ENCODE assay signal across 8 cellular contexts in genomic region chr20:20010639-20011500, GRCh38. TPM values are rescaled to one million over a fixed set of nuclear protein-coding genes. Genes with fewer than 3 reads are reported as not detected.
DNase-seq lines count a peak whose midpoint lies in the region; ATAC-seq and TF ChIP-seq lines count a peak whose summit lies in the region.

No MANE protein-coding gene starts in this region.

- H3K27me3 Mint-ChIP-seq in WTC11 (ENCODE audit: low read depth): no peaks in the 10 kb centered on the region; the same call in 1 of the 2 replicates
- H3K27me3 Mint-ChIP-seq in CD8-positive, alpha-beta T cell (ENCODE audit: low read depth): peaks cover 33% of the 10 kb centered on the region

- H3K4me1 Mint-ChIP-seq in WTC11: peaks cover 7% of the 10 kb centered on the region
- peaks cover 3% of the 10 kb centered on the region for H3K4me1 Mint-ChIP-seq in CD8-positive, alpha-beta T cell (ENCODE audit: low read depth)

- H3K36me3 ChIP-seq in KMS-11 (ENCODE audit: insufficient read depth): no peaks in the 10 kb centered on the region
- no peaks in the 10 kb centered on the region for H3K36me3 ChIP-seq in CD8-positive, alpha-beta T cell (ENCODE audit: insufficient read depth, low read length)

- H2AFZ ChIP-seq in KMS-11 (ENCODE audit: low read depth): no peak overlapping the region

- CTCF ChIA-PET in WTC11 (lab: Charles Lee): interaction anchor here (1.3 kb wide), 1 partner anchor 222 kb away, joined by 4 read pairs; no protein-coding TSS in a partner anchor
- CTCF ChIA-PET in CD8-positive, alpha-beta T cell (lab: Charles Lee): interaction anchor here (1.0 kb wide), 1 partner anchor 10 kb away, joined by 3 read pairs; no protein-coding TSS in a partner anchor

- ATAC-seq in WTC11: no peak
- ATAC-seq in right cardiac atrium: peak in 1 of 2 donors; percentile 45
- ATAC-seq in HG02571 (IDR thresholded peaks at IDR 0.05; ENCODE audit: unreplicated experiment): no peak
- no peak for ATAC-seq in CD8-positive, alpha-beta T cell
- ATAC-seq in GM18861 (IDR thresholded peaks at IDR 0.05; ENCODE audit: unreplicated experiment): no peak

- 19% methylated on average over 4 of the region's 4 CpGs for WGBS in right cardiac atrium

- peaks cover 7% of the 10 kb centered on the region for H3K4me1 ChIP-seq in KMS-11 (ENCODE audit: low read depth, poor library complexity, severe bottlenecking)
- no peaks in the 10 kb centered on the region for H3K4me1 ChIP-seq in right cardiac atrium (ENCODE audit: control insufficient read depth, insufficient read depth, low read length)
- no peaks in the 10 kb centered on the region for H3K4me1 ChIP-seq in CD8-positive, alpha-beta T cell (ENCODE audit: insufficient read depth, low read length)

- H3K27me3 ChIP-seq in KMS-11 (ENCODE audit: insufficient read depth, low read depth) (no peaks in the 10 kb centered on the region), right cardiac atrium (ENCODE audit: control insufficient read depth, insufficient read depth) (no peaks in the 10 kb centered on the region)
- no peaks in the 10 kb centered on the region for H3K27me3 ChIP-seq in CD8-positive, alpha-beta T cell (ENCODE audit: insufficient read depth, low read length)

- no peak overlapping the region for H3K4me3 Mint-ChIP-seq in WTC11
- no peak overlapping the region for H3K4me3 Mint-ChIP-seq in CD8-positive, alpha-beta T cell

- POLR2A ChIA-PET in WTC11 (lab: Charles Lee): no interaction called here
- POLR2A ChIA-PET in CD8-positive, alpha-beta T cell (lab: Charles Lee): no interaction called here

- intact Hi-C loops in right cardiac atrium (cut with DNase I): no loop called here
- intact Hi-C loops in CD8-positive, alpha-beta T cell (cut with DNase I, micrococcal nuclease): loop anchor here in 1 of 2 experiments (10.0 kb wide), 5 partner anchors 1114 to 1876 kb away; partner anchors contain the start of genes KAT14, KIZ, PET117 and XRN2

- TF ChIP-seq CTCF in KMS-11 (conservative IDR thresholded peaks at IDR 0.05; ENCODE audit: low read depth, low read length): no peak
- no peak for TF ChIP-seq CTCF in WTC11 (IDR thresholded peaks at IDR 0.05)
- no peak for TF ChIP-seq CTCF in CD8-positive, alpha-beta T cell (IDR thresholded peaks at IDR 0.05)

- no peak overlapping the region for H3K27ac Mint-ChIP-seq in WTC11
- H3K27ac Mint-ChIP-seq in CD8-positive, alpha-beta T cell: no peak overlapping the region

- H3K27ac ChIP-seq in KMS-11: no peak overlapping the region
- peak overlapping the region; percentile 15 for H3K27ac ChIP-seq in right cardiac atrium (ENCODE audit: low read length)
- H3K27ac ChIP-seq in temporal lobe (ENCODE audit: low read depth, low read length): peak overlapping the region; percentile 91
- no peak overlapping the region for H3K27ac ChIP-seq in CD8-positive, alpha-beta T cell (ENCODE audit: low read depth, low read length)

- H3K4me3 ChIP-seq in KMS-11 (IDR thresholded peaks at IDR 0.05; ENCODE audit: insufficient read depth, low read depth, low read length) (no peak overlapping the region), right cardiac atrium (ENCODE audit: low read length) (no peak overlapping the region)
- H3K4me3 ChIP-seq in CD8-positive, alpha-beta T cell (ENCODE audit: low read depth, low read length): no peak overlapping the region

- no peaks in the 10 kb centered on the region for H3K9me3 ChIP-seq in right cardiac atrium (ENCODE audit: control insufficient read depth, low read length)
- H3K9me3 ChIP-seq in CD8-positive, alpha-beta T cell (ENCODE audit: low read length): no peaks in the 10 kb centered on the region

- H3K4me2 ChIP-seq in KMS-11: peak overlapping the region; percentile 23; the same call in 1 of the 2 replicates

- DNase-seq in WTC11 (ENCODE audit: low spot score) (no peak), right cardiac atrium (no peak), SKM-1 (lab: John Stamatoyannopoulos, UW; ENCODE audit: unreplicated experiment) (no peak)
- no peak for DNase-seq in CD8-positive, alpha-beta T cell

- H3K9ac ChIP-seq in KMS-11: no peak overlapping the region

- H3K9me3 Mint-ChIP-seq in WTC11: no peaks in the 10 kb centered on the region
- no peaks in the 10 kb centered on the region for H3K9me3 Mint-ChIP-seq in CD8-positive, alpha-beta T cell

- no peaks in the 10 kb centered on the region for H4K20me1 ChIP-seq in KMS-11 (ENCODE audit: insufficient read depth)

- H3K79me2 ChIP-seq in KMS-11 (ENCODE audit: insufficient read depth, low read depth): no peaks in the 10 kb centered on the region

- H3K36me3 Mint-ChIP-seq in WTC11: no peaks in the 10 kb centered on the region
- no peaks in the 10 kb centered on the region for H3K36me3 Mint-ChIP-seq in CD8-positive, alpha-beta T cell

TF ChIP-seq in WTC11, 78 proteins besides CTCF, POLR2A, EP300 and RAD21:
- TF ChIP-seq ZNF232 (CRISPR knock-in tag; IDR thresholded peaks at IDR 0.05): no peak
- peak; percentile 66; the same call in 1 of the 2 replicates for TF ChIP-seq GABPB1 (CRISPR knock-in tag; IDR thresholded peaks at IDR 0.05)
- TF ChIP-seq, protein P1, sequence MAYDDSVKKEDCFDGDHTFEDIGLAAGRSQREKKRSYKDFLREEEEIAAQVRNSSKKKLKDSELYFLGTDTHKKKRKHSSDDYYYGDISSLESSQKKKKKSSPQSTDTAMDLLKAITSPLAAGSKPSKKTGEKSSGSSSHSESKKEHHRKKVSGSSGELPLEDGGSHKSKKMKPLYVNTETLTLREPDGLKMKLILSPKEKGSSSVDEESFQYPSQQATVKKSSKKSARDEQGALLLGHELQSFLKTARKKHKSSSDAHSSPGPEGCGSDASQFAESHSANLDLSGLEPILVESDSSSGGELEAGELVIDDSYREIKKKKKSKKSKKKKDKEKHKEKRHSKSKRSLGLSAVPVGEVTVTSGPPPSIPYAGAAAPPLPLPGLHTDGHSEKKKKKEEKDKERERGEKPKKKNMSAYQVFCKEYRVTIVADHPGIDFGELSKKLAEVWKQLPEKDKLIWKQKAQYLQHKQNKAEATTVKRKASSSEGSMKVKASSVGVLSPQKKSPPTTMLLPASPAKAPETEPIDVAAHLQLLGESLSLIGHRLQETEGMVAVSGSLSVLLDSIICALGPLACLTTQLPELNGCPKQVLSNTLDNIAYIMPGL (CRISPR knock-in tag; IDR thresholded peaks at IDR 0.05): no peak

RNA-seq across cellular contexts. Expression of gene NAA20, which starts 6.3 kb away (rescaled TPM):
- total RNA-seq in WTC11 (2021) (28.9 to 34.0 TPM (median 30.6 TPM) in 3 replicates), right cardiac atrium (10 to 100 TPM; 49.4 to 59.5 (median 54.8) TPM), temporal lobe (26.6 TPM)
- polyA plus RNA-seq in right cardiac atrium: 82.9 TPM
- total RNA-seq in CD8-positive, alpha-beta T cell: 10 to 100 TPM; 32.9 to 33.2 TPM

RNA-seq across cellular contexts. Expression of gene CRNKL1, which starts 41.4 kb away (rescaled TPM):
- 21.8 to 22.6 TPM (median 22.2 TPM) in 3 replicates for total RNA-seq in WTC11 (2021)
- total RNA-seq in right cardiac atrium: 10 to 100 TPM; 15.6 to 17.6 (median 16.0) TPM
- polyA plus RNA-seq in right cardiac atrium: 10.9 TPM
- 53.6 TPM for total RNA-seq in temporal lobe
- total RNA-seq in CD8-positive, alpha-beta T cell: 10 to 100 TPM; 34.1 to 39.7 TPM

RNA-seq across cellular contexts. Expression of gene CFAP61, which starts 41.5 kb away (rescaled TPM):
- 0.18 to 0.61 TPM in 2 of 3 replicates, not detected in the other for total RNA-seq in WTC11 (2021)
- total RNA-seq in right cardiac atrium: 1 to 10 TPM in 1 of 4 donors, under 1 TPM in 2, not detected in 1; 0.74 to 2.4 (median 0.75) TPM
- 0.11 TPM for polyA plus RNA-seq in right cardiac atrium
- 2.5 TPM for total RNA-seq in temporal lobe
- total RNA-seq in CD8-positive, alpha-beta T cell: not detected

Comparison
In these comparisons a context has a peak if more than half of its experiments do, and no peak if none do; other contexts are left out.
1. H3K27ac ChIP-seq: peak in right cardiac atrium (single experiment) and temporal lobe (single experiment); none in KMS-11 (single experiment) and CD8-positive, alpha-beta T cell (single experiment).